ENCODE assay signal across 18 cellular contexts in genomic region chr7:154646126-154647013, GRCh38.
"Had no signal": no experiment of that assay in that cellular context is flagged by ENCODE, and none has a peak within 500 bp of the region (broad histone marks: within the 10 kb centered on the region; RNA-seq: fewer than 3 reads in every experiment).

No MANE protein-coding gene starts in this region.

- ATAC-seq: esophagus mucosa; heart left ventricle; mucosa of descending colon; naive thymus-derived CD8-positive, alpha-beta T cell had no signal

- H3K9me3 ChIP-seq: mucosa of descending colon, right atrium auricular region, sigmoid colon, uterus had no signal

- H3K36me3 ChIP-seq: heart left ventricle, right atrium auricular region, sigmoid colon, stomach, uterus had no signal

- DNase-seq: cortex of kidney; dorsolateral prefrontal cortex; effector CD8-positive, alpha-beta T cell; heart left ventricle; hypothalamus; kidney glomerular epithelial cell; mammary epithelial cell; mucosa of descending colon; naive thymus-derived CD8-positive, alpha-beta T cell; posterior cingulate gyrus; sigmoid colon; stimulated activated naive CD4-positive, alpha-beta T cell; stomach; substantia nigra; uterus had no signal

- H3K27me3 ChIP-seq: dorsolateral prefrontal cortex, heart left ventricle, right atrium auricular region, sigmoid colon, stomach, uterus had no signal

- H3K4me3 ChIP-seq: dorsolateral prefrontal cortex, heart left ventricle, mucosa of descending colon, right atrium auricular region, sigmoid colon, skin epidermis, stomach, uterus had no signal
